Comparison of ENCODE assay signal across 10 cellular contexts in genomic region chr18:79677840-79678239, GRCh38. TPM values are rescaled to one million over a fixed set of nuclear protein-coding genes. Genes with fewer than 3 reads are reported as not detected.
A peak's percentile ranks its signal among the peaks of the same experiment; 100 is the strongest.
DNase-seq lines count a peak whose midpoint lies in the region; ATAC-seq, FAIRE-seq and TF ChIP-seq lines count a peak whose summit lies in the region.
"Had no signal": no experiment of that assay in that cellular context is flagged by ENCODE, and none has a peak within 500 bp of the region (broad histone marks: within the 10 kb centered on the region; RNA-seq: fewer than 3 reads in every experiment).

No MANE protein-coding gene starts in this region.

- H3K4me1 ChIP-seq in DND-41 (ENCODE audit: insufficient read depth, low read length) (peaks cover 43% of the 10 kb centered on the region), OCI-LY1 (ENCODE audit: insufficient read depth, low read length, severe bottlenecking) (peaks cover 35% of the 10 kb centered on the region), endodermal cell (ENCODE audit: control insufficient read depth, insufficient read depth, low read length) (peaks cover 14% of the 10 kb centered on the region), pancreas (peaks cover 6 to 33% (median 14%) of the 10 kb centered on the region in 3 donors)

- H3F3A ChIP-seq in OCI-LY1 (ENCODE audit: insufficient read depth, low read length) = no peaks in the 10 kb centered on the region

- H3K4me3 Mint-ChIP-seq in endodermal cell = peak overlapping the region; percentile 84
- peak overlapping the region in 1 of 2 donors; percentile 92 for H3K4me3 Mint-ChIP-seq in effector memory CD8-positive, alpha-beta T cell

- H3K9ac ChIP-seq in DND-41 (ENCODE audit: low read depth, low read length) (peak overlapping the region; percentile 89), OCI-LY1 (ENCODE audit: low read length) (no peak overlapping the region; the same call in 1 of the 2 replicates), endodermal cell (ENCODE audit: extremely low read depth, low read length, poor library complexity, severe bottlenecking) (peak overlapping the region; percentile 91)

- H3K9me2 ChIP-seq in OCI-LY1 (ENCODE audit: low read depth, low read length) = no peaks in the 10 kb centered on the region

- ATAC-seq in DND-41 (ENCODE audit: insufficient read depth, low read depth) = no peak
- ATAC-seq in pancreas = no peak
- ATAC-seq in effector memory CD8-positive, alpha-beta T cell (replicated peaks) = no peak

- H3K27me3 Mint-ChIP-seq in endodermal cell (ENCODE audit: insufficient read depth) = no peaks in the 10 kb centered on the region
- H3K27me3 Mint-ChIP-seq in effector memory CD8-positive, alpha-beta T cell = no peaks in the 10 kb centered on the region

- in situ Hi-C loops in GM13977 (cut with MboI; ENCODE audit: low pct_unique_long_range_greater_than_20kb, low sequenced_read_pairs, unreplicated experiment) = no loop called here

- H3K9me3 Mint-ChIP-seq in endodermal cell = no peaks in the 10 kb centered on the region
- no peaks in the 10 kb centered on the region for H3K9me3 Mint-ChIP-seq in effector memory CD8-positive, alpha-beta T cell

- peaks cover 35% of the 10 kb centered on the region for H3K4me1 Mint-ChIP-seq in endodermal cell
- H3K4me1 Mint-ChIP-seq in effector memory CD8-positive, alpha-beta T cell (ENCODE audit: low read depth in 2 of 2) = peaks cover 31% of the 10 kb centered on the region in 2 donors

- H3K27me3 ChIP-seq in DND-41 (ENCODE audit: insufficient read depth, low read length, poor library complexity) (no peaks in the 10 kb centered on the region), OCI-LY1 (ENCODE audit: insufficient read depth, low read length) (no peaks in the 10 kb centered on the region), endodermal cell (ENCODE audit: control insufficient read depth, insufficient read depth, low read length, poor library complexity, severe bottlenecking) (no peaks in the 10 kb centered on the region), pancreas (no peaks in the 10 kb centered on the region)

- 92 to 95% methylated on average over 8 to 9 of the region's 9 CpGs for WGBS in endodermal cell (ENCODE audit: insufficient coverage in 1 of 2, insufficient read length in 1 of 2), 2 experiments
- WGBS in pancreas, 2 donors = 47 to 48% methylated on average over 9 of the region's 9 CpGs

- peaks cover 40% of the 10 kb centered on the region for H3K79me2 ChIP-seq in DND-41 (ENCODE audit: insufficient read depth, low read length)
- H3K79me2 ChIP-seq in OCI-LY1 (ENCODE audit: insufficient read depth, low read length) = peaks cover 14% of the 10 kb centered on the region; the same call in 1 of the 2 replicates

- H4K20me1 ChIP-seq in DND-41 (ENCODE audit: insufficient read depth, low read length) = peaks cover 31% of the 10 kb centered on the region
- no peaks in the 10 kb centered on the region for H4K20me1 ChIP-seq in OCI-LY1 (ENCODE audit: insufficient read depth, low read length)

- peak overlapping the region; percentile 99 for H3K27ac Mint-ChIP-seq in endodermal cell
- H3K27ac Mint-ChIP-seq in effector memory CD8-positive, alpha-beta T cell = peak overlapping the region in 1 of 2 donors; percentile 99

- H3K27ac ChIP-seq in DND-41 (ENCODE audit: low read length) (no peak overlapping the region), OCI-LY1 (ENCODE audit: low read depth, low read length, poor library complexity, severe bottlenecking) (no peak overlapping the region), endodermal cell (ENCODE audit: low read depth, low read length) (no peak overlapping the region), pancreas (peak overlapping the region; percentile 98 to 99 (median 98))

- H3K4me2 ChIP-seq in DND-41 (ENCODE audit: insufficient read depth, low read length) = peak overlapping the region; percentile 78
- peak overlapping the region; percentile 81 for H3K4me2 ChIP-seq in OCI-LY1 (ENCODE audit: low read length)

- DNase-seq in DND-41 (no peak), endodermal cell (no peak), pancreas (no peak), GM13977 (ENCODE audit: low spot score) (no peak), NCI-H1436 treated with DMSO at 0.1 percent for 48 hours (lab: John Stamatoyannopoulos, UW) (no peak)
- DNase-seq in effector memory CD8-positive, alpha-beta T cell = no peak
- no peak for DNase-seq in activated CD4-positive, CD25-positive, alpha-beta regulatory T cell treated with anti-CD3 and anti-CD28 coated beads, Interleukin-2, amount 50 U/mL, for 72 hours
- DNase-seq: islet precursor cell had no signal

- H3K9me3 ChIP-seq in DND-41 (ENCODE audit: insufficient read depth, low read length, severe bottlenecking) = peaks cover 9% of the 10 kb centered on the region
- 0 out of 2 replicates have a peak, but pooled peaks cover 3% of the 10 kb centered on the region for H3K9me3 ChIP-seq in OCI-LY1 (ENCODE audit: low read length)
- no peaks in the 10 kb centered on the region for H3K9me3 ChIP-seq in endodermal cell (ENCODE audit: control insufficient read depth, low read length)
- H3K9me3 ChIP-seq in pancreas = no peaks in the 10 kb centered on the region

- H3K4me3 ChIP-seq in DND-41 (ENCODE audit: low read depth in 1 of 2, low read length in 2 of 2) (peak overlapping the region in 1 of 2 experiments; percentile 94; a peak in 1 of 4 replicates), OCI-LY1 (ENCODE audit: low read depth, low read length, poor library complexity, severe bottlenecking) (peak overlapping the region; percentile 75), endodermal cell (ENCODE audit: low read length) (peak overlapping the region; percentile 96), pancreas (peak overlapping the region in 2 of 4 donors; percentile 98 to 99)

- H3K36me3 Mint-ChIP-seq in endodermal cell (ENCODE audit: low read depth) = peaks cover 30% of the 10 kb centered on the region
- H3K36me3 Mint-ChIP-seq in effector memory CD8-positive, alpha-beta T cell (ENCODE audit: insufficient read depth) = peaks cover 35% of the 10 kb centered on the region

- no peak for TF ChIP-seq CTCF in DND-41 (IDR thresholded peaks at IDR 0.05; ENCODE audit: borderline replicate concordance, extremely low read depth, low read length, poor library complexity, severe bottlenecking)
- no peak for TF ChIP-seq CTCF in OCI-LY1 (IDR thresholded peaks at IDR 0.05; ENCODE audit: low read length)
- no peak for TF ChIP-seq CTCF in endodermal cell (conservative IDR thresholded peaks at IDR 0.05)
- no peak for TF ChIP-seq CTCF in pancreas (IDR thresholded peaks at IDR 0.05)
- TF ChIP-seq CTCF in GM13977 (IDR thresholded peaks at IDR 0.05; ENCODE audit: extremely low read depth, insufficient read depth, missing control alignments) = no peak

- H2AFZ ChIP-seq in DND-41 (ENCODE audit: low read depth, low read length) = no peak overlapping the region
- no peak overlapping the region for H2AFZ ChIP-seq in OCI-LY1 (ENCODE audit: low read length)

- FAIRE-seq in pancreas (lab: Jason Lieb, UNC) = no peak
- FAIRE-seq: H54 had no signal

- peaks cover 31% of the 10 kb centered on the region for H3K36me3 ChIP-seq in DND-41 (ENCODE audit: insufficient read depth, low read length)
- H3K36me3 ChIP-seq in OCI-LY1 (ENCODE audit: insufficient read depth, low read length) = peaks cover 25% of the 10 kb centered on the region
- peaks cover 9% of the 10 kb centered on the region for H3K36me3 ChIP-seq in endodermal cell (ENCODE audit: control insufficient read depth, insufficient read depth, low read length)
- no peaks in the 10 kb centered on the region for H3K36me3 ChIP-seq in pancreas

- intact Hi-C loops in pancreas (cut with DNase I) = no loop called here

RNA-seq across cellular contexts. Expression of gene CTDP1, which starts 1.8 kb away (rescaled TPM):
- total RNA-seq in endodermal cell (10 to 100 TPM; 29.8 to 35.6 TPM), pancreas (10 to 100 TPM in 4 of 6 donors, 1 to 10 TPM in 2; 9.8 to 13.8 (median 10.2) TPM)
- 21.1 TPM for polyA plus RNA-seq in endodermal cell (2013, experiment 1 of 2)
- 18.8 TPM for polyA plus RNA-seq in endodermal cell (2013, experiment 2 of 2)
- 10 to 100 TPM; 12.5 to 14.4 TPM for polyA plus RNA-seq in pancreas

Comparison
In these comparisons a context has a peak if more than half of its experiments do, and no peak if none do; other contexts are left out.
1. H3K27ac ChIP-seq: peak in pancreas (4 of 4); none in DND-41 (single experiment), OCI-LY1 (single experiment) and endodermal cell (single experiment).